1 cellular context compared by ENCODE assay signal in the genomic region with DNA sequence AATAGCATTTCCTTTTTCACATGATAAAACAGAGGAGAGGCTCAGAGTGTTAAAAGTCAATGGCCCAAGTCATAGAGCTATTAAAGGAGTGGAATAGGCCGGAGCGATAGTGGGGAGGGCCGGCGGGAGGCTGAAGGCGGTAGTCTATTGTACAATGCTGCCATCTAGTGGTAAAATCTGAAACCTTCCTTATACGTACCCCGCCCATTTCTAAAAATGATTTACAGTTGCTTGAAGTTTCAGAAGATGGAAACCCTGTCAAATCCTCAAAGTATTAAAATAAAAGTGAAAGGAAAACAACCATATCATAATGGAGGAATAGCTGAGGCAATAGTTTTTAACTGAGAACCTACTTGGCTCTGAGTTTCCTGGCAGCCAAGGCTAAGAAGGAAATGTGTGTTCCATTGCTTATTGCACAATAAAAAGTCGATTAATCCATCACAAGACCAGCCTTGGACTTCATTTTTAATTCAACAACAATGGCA.
TF ChIP-seq lines count a peak whose summit lies in the region.

No MANE protein-coding gene starts in this region.

TF ChIP-seq in A549, 52 proteins besides CTCF, POLR2A, EP300 and RAD21 (continued from another document):
- TF ChIP-seq, protein P1, sequence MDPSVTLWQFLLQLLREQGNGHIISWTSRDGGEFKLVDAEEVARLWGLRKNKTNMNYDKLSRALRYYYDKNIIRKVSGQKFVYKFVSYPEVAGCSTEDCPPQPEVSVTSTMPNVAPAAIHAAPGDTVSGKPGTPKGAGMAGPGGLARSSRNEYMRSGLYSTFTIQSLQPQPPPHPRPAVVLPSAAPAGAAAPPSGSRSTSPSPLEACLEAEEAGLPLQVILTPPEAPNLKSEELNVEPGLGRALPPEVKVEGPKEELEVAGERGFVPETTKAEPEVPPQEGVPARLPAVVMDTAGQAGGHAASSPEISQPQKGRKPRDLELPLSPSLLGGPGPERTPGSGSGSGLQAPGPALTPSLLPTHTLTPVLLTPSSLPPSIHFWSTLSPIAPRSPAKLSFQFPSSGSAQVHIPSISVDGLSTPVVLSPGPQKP (IDR thresholded peaks at IDR 0.05; ENCODE audit: low read depth, low read length) = no peak
